11 cellular contexts compared by ENCODE assay signal in genomic region chr3:118818386-118818785, GRCh38.
DNase-seq lines count a peak whose midpoint lies in the region; ATAC-seq and TF ChIP-seq lines count a peak whose summit lies in the region.
"Had no signal": no experiment of that assay in that cellular context is flagged by ENCODE, and none has a peak within 500 bp of the region (broad histone marks: within the 10 kb centered on the region; RNA-seq: fewer than 3 reads in every experiment).

No MANE protein-coding gene starts in this region.

- ATAC-seq in RWPE2 (ENCODE audit: low read depth) (peak; percentile 60; the same call in 2 of the 3 replicates), HG02759 (IDR thresholded peaks at IDR 0.05; ENCODE audit: unreplicated experiment) (no peak), GM18861 (IDR thresholded peaks at IDR 0.05; ENCODE audit: unreplicated experiment) (no peak)

- no peaks in the 10 kb centered on the region for H4K20me1 ChIP-seq in fibroblast of lung (ENCODE audit: control insufficient read depth, extremely low read depth, insufficient read depth, low read length)

- no peak overlapping the region for H3K4me3 ChIP-seq in RWPE2 (ENCODE audit: severe bottlenecking)
- H3K4me3 ChIP-seq in fibroblast of lung (replicated peaks in 1 of 4; ENCODE audit: control extremely low read depth in 1 of 4, insufficient read depth in 1 of 4, low read depth in 3 of 4, low read length in 4 of 4): no peak overlapping the region
- H3K4me3 ChIP-seq: transverse colon had no signal

- H2AFZ ChIP-seq in fibroblast of lung (ENCODE audit: low read length): no peak overlapping the region

- H3K27me3 ChIP-seq in RWPE2 (ENCODE audit: insufficient read depth, poor library complexity, severe bottlenecking): no peaks in the 10 kb centered on the region
- H3K27me3 ChIP-seq in fibroblast of lung (ENCODE audit: control insufficient read depth, insufficient read depth, low read length): no peaks in the 10 kb centered on the region
- H3K27me3 ChIP-seq: transverse colon had no signal

- H3K27ac ChIP-seq in RWPE2 (ENCODE audit: poor library complexity, severe bottlenecking) (no peak overlapping the region), fibroblast of lung (ENCODE audit: insufficient read depth, low read length) (no peak overlapping the region)
- H3K27ac ChIP-seq: transverse colon had no signal

- no peak overlapping the region for H3K9ac ChIP-seq in fibroblast of lung (ENCODE audit: insufficient read depth, low read length)

- no peak for TF ChIP-seq CTCF in RWPE2 (IDR thresholded peaks at IDR 0.05; ENCODE audit: poor library complexity, severe bottlenecking)
- no peak for TF ChIP-seq CTCF in fibroblast of lung (conservative IDR thresholded peaks at IDR 0.05 in 1 of 2, IDR thresholded peaks at IDR 0.05 in 1 of 2; ENCODE audit: low read depth in 1 of 2, low read length in 2 of 2)

- peaks cover 4% of the 10 kb centered on the region for H3K4me1 ChIP-seq in RWPE2 (ENCODE audit: insufficient read depth, poor library complexity, severe bottlenecking)
- no peaks in the 10 kb centered on the region for H3K4me1 ChIP-seq in fibroblast of lung (ENCODE audit: control insufficient read depth, extremely low read depth, insufficient read depth, low read length)

- H3K79me2 ChIP-seq in fibroblast of lung (ENCODE audit: control insufficient read depth, insufficient read depth, low read length): no peaks in the 10 kb centered on the region

- H3K9me3 ChIP-seq in RWPE2 (ENCODE audit: severe bottlenecking) (no peaks in the 10 kb centered on the region), fibroblast of lung (ENCODE audit: control insufficient read depth, insufficient read depth, low read depth, low read length) (no peaks in the 10 kb centered on the region)
- H3K9me3 ChIP-seq: transverse colon had no signal

- no peak overlapping the region for H3K4me2 ChIP-seq in fibroblast of lung (ENCODE audit: extremely low read depth, insufficient read depth, low read length)

- DNase-seq in EL (peak; percentile 54), RWPE2 (ENCODE audit: low spot score) (no peak), fibroblast of lung (ENCODE audit: low read depth in 2 of 2) (peak; percentile 48 to 81), renal cortical epithelial cell (ENCODE audit: low read depth) (peak; percentile 62), NCI-H146 (lab: John Stamatoyannopoulos, UW) (no peak)
- DNase-seq in stimulated activated CD4-positive, alpha-beta T cell treated with anti-CD3 and anti-CD28 coated beads, Interleukin-2, amount 100 ng/mL, for 24 hours: no peak
- DNase-seq: activated CD4-positive, CD25-positive, alpha-beta regulatory T cell treated with anti-CD3 and anti-CD28 coated beads, Interleukin-2, amount 50 U/mL, for 72 hours; left ventricle myocardium superior had no signal

- no peaks in the 10 kb centered on the region for H3K36me3 ChIP-seq in RWPE2 (ENCODE audit: low read depth)
- no peaks in the 10 kb centered on the region for H3K36me3 ChIP-seq in fibroblast of lung (ENCODE audit: control insufficient read depth, insufficient read depth, low read length)
- H3K36me3 ChIP-seq: transverse colon had no signal

Comparison
In these comparisons a context has a peak if more than half of its experiments do, and no peak if none do; other contexts are left out.
1. DNase-seq: peak in EL (single experiment), fibroblast of lung (2 of 2) and renal cortical epithelial cell (single experiment); none in RWPE2 (single experiment), NCI-H146 (single experiment) and stimulated activated CD4-positive, alpha-beta T cell treated with anti-CD3 and anti-CD28 coated beads, Interleukin-2, amount 100 ng/mL, for 24 hours (0 of 2).